Comparison of ENCODE assay signal across 17 cellular contexts in genomic region chr18:79599503-79599931, GRCh38.
DNase-seq lines count a peak whose midpoint lies in the region; ATAC-seq and TF ChIP-seq lines count a peak whose summit lies in the region.
"Had no signal": no experiment of that assay in that cellular context is flagged by ENCODE, and none has a peak within 500 bp of the region (broad histone marks: within the 10 kb centered on the region; RNA-seq: fewer than 3 reads in every experiment).

No MANE protein-coding gene starts in this region.

- no peak overlapping the region for H3K27ac ChIP-seq in mesenchymal stem cell (ENCODE audit: low read length, poor library complexity, severe bottlenecking)
- H3K27ac ChIP-seq: uterus had no signal

- H2BK12ac ChIP-seq in mesenchymal stem cell (ENCODE audit: low read length in 2 of 2), result no peak overlapping the region

- no peak overlapping the region for H3K4me2 ChIP-seq in mesenchymal stem cell (ENCODE audit: low read length, poor library complexity, severe bottlenecking)

- no peak for TF ChIP-seq CTCF in GM10266 (IDR thresholded peaks at IDR 0.05; ENCODE audit: control insufficient read depth, insufficient read depth, low read depth, missing control alignments)

- no peak overlapping the region for H3K4ac ChIP-seq in mesenchymal stem cell (ENCODE audit: low read depth in 1 of 2, low read length in 2 of 2)

- peaks cover 31 to 74% of the 10 kb centered on the region in 2 experiments for H3K27me3 ChIP-seq in mesenchymal stem cell (ENCODE audit: control insufficient read depth in 1 of 2, insufficient read depth in 1 of 2, low read length in 2 of 2)
- H3K27me3 ChIP-seq: uterus had no signal

- no peak overlapping the region for H3K9ac ChIP-seq in mesenchymal stem cell (ENCODE audit: low read length)

- no peaks in the 10 kb centered on the region for H3K36me3 ChIP-seq in mesenchymal stem cell (ENCODE audit: control insufficient read depth in 1 of 2, insufficient read depth in 2 of 2, low read depth in 1 of 2, low read length in 2 of 2)
- H3K36me3 ChIP-seq: uterus had no signal

- DNase-seq in A172 (ENCODE audit: low spot score) (peak; percentile 42), HCEC 1CT (peak; percentile 4), dedifferentiated amniotic fluid mesenchymal stem cell (ENCODE audit: extremely low spot score) (peak; percentile 39), mesenchymal stem cell (peak; percentile 61), GM10266 (ENCODE audit: extremely low spot score) (no peak), SKM-1 (lab: John Stamatoyannopoulos, UW; ENCODE audit: unreplicated experiment) (no peak)
- DNase-seq in NK-92 treated with Interleukin-12 subunit alpha and Interleukin-12 subunit beta, amount 100 ng/mL, for 24 hours (lab: John Stamatoyannopoulos, UW), result no peak
- DNase-seq: activated CD4-positive, alpha-beta T cell treated with anti-CD3 and anti-CD28 coated beads, Interleukin-2, amount 50 U/mL, for 48 hours; activated naive CD4-positive, alpha-beta T cell treated with anti-CD3 and anti-CD28 coated beads for 36 hours; dermis blood vessel endothelial cell; GF-D8; Karpas-422; NCI-H2029 treated with DMSO at 0.1 percent for 48 hours; T-helper 2 cell had no signal

- H2BK5ac ChIP-seq in mesenchymal stem cell (ENCODE audit: low read depth, low read length, poor library complexity, severe bottlenecking), result no peak overlapping the region

- no peak overlapping the region for H2AFZ ChIP-seq in mesenchymal stem cell (ENCODE audit: low read depth, low read length)

- WGBS in mesenchymal stem cell, result 53% methylated on average over 17 of the region's 17 CpGs

- no peak overlapping the region for H3K23ac ChIP-seq in mesenchymal stem cell (ENCODE audit: low read length in 2 of 2)

- peaks cover 3% of the 10 kb centered on the region for H3K4me1 ChIP-seq in mesenchymal stem cell (ENCODE audit: control insufficient read depth, insufficient read depth, low read depth, low read length)
- H3K4me1 ChIP-seq: uterus had no signal

- H2BK15ac ChIP-seq in mesenchymal stem cell (ENCODE audit: low read depth, poor library complexity, severe bottlenecking), result no peak overlapping the region

- H3K9me3 ChIP-seq in mesenchymal stem cell (ENCODE audit: control insufficient read depth, low read length), result peaks cover 2% of the 10 kb centered on the region
- H3K9me3 ChIP-seq: uterus had no signal

- no peak overlapping the region for H2AK5ac ChIP-seq in mesenchymal stem cell (ENCODE audit: low read length, severe bottlenecking)

- H2BK120ac ChIP-seq in mesenchymal stem cell (ENCODE audit: low read depth, low read length), result no peak overlapping the region

- no peak overlapping the region for H3K18ac ChIP-seq in mesenchymal stem cell (ENCODE audit: low read depth in 1 of 2, low read length in 2 of 2)

- no peak overlapping the region for H4K91ac ChIP-seq in mesenchymal stem cell (ENCODE audit: low read length)

- no peak for ATAC-seq in HG02763 (IDR thresholded peaks at IDR 0.05; ENCODE audit: unreplicated experiment)

- H4K8ac ChIP-seq in mesenchymal stem cell (ENCODE audit: low read length), result no peak overlapping the region

- no peak overlapping the region for H3K14ac ChIP-seq in mesenchymal stem cell (ENCODE audit: low read length in 2 of 2)

- no peaks in the 10 kb centered on the region for H3K79me1 ChIP-seq in mesenchymal stem cell (replicated peaks; ENCODE audit: low read length, poor library complexity, severe bottlenecking)

- H3K4me3 ChIP-seq in mesenchymal stem cell (ENCODE audit: insufficient read depth in 1 of 2, low read depth in 1 of 2, low read length in 2 of 2), result no peak overlapping the region
- H3K4me3 ChIP-seq: skin epidermis, uterus had no signal

Comparison
In these comparisons a context has a peak if more than half of its experiments do, and no peak if none do; other contexts are left out.
1. DNase-seq: peak in A172 (single experiment), HCEC 1CT (single experiment), dedifferentiated amniotic fluid mesenchymal stem cell (single experiment) and mesenchymal stem cell (single experiment); none in GM10266 (single experiment), NK-92 treated with Interleukin-12 subunit alpha and Interleukin-12 subunit beta, amount 100 ng/mL, for 24 hours (single experiment) and SKM-1 (single experiment).